In the genomic region with DNA sequence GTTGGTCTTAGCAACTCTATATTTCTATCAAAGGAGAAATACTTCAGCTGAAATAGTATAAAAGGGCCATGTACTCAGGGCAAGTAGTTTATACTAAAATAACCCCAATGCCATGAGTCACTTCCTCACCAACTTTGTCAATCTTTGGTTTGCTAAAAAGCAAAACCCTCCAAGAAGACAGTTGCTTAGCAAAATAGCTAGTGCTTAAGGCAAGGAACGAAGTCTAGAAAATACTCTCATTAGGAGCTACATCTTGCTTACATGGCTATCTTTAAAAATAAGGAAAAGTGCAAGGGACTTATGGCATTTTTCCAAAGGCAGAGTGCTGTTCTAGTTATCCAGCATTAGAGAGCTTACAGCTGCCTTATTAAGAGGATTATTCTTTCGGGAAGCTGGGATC, we compare ENCODE assay signal across 10 cellular contexts. TPM values are rescaled to one million over a fixed set of nuclear protein-coding genes. Genes with fewer than 3 reads are reported as not detected.
A peak's percentile ranks its signal among the peaks of the same experiment; 100 is the strongest.
DNase-seq lines count a peak whose midpoint lies in the region; ATAC-seq, FAIRE-seq and TF ChIP-seq lines count a peak whose summit lies in the region.
"Had no signal": no experiment of that assay in that cellular context is flagged by ENCODE, and none has a peak within 500 bp of the region (broad histone marks: within the 10 kb centered on the region; RNA-seq: fewer than 3 reads in every experiment).

No MANE protein-coding gene starts in this region.

- H4K20me1 ChIP-seq in PC-9 (ENCODE audit: insufficient read depth) (no peaks in the 10 kb centered on the region), fibroblast of lung (ENCODE audit: control insufficient read depth, extremely low read depth, insufficient read depth, low read length) (no peaks in the 10 kb centered on the region)

- H3K4me3 ChIP-seq in PC-9 (no peak overlapping the region), fibroblast of lung (replicated peaks in 1 of 4; ENCODE audit: control extremely low read depth in 1 of 4, insufficient read depth in 1 of 4, low read depth in 3 of 4, low read length in 4 of 4) (no peak overlapping the region)

- H3K27me3 ChIP-seq in PC-9 (ENCODE audit: insufficient read depth, low read depth), result no peaks in the 10 kb centered on the region
- H3K27me3 ChIP-seq in fibroblast of lung (ENCODE audit: control insufficient read depth, insufficient read depth, low read length), result no peaks in the 10 kb centered on the region

- H3K27ac ChIP-seq in PC-9 (no peak overlapping the region), fibroblast of lung (ENCODE audit: insufficient read depth, low read length) (peak overlapping the region; percentile 5)

- TF ChIP-seq CTCF in PC-9 (conservative IDR thresholded peaks at IDR 0.05) (no peak), fibroblast of lung (conservative IDR thresholded peaks at IDR 0.05 in 1 of 2, IDR thresholded peaks at IDR 0.05 in 1 of 2; ENCODE audit: low read depth in 1 of 2, low read length in 2 of 2) (no peak)

- ATAC-seq in sciatic nerve (peak; percentile 32), GM19452 (IDR thresholded peaks at IDR 0.05; ENCODE audit: unreplicated experiment) (no peak), GM19035 (IDR thresholded peaks at IDR 0.05; ENCODE audit: unreplicated experiment) (no peak)
- ATAC-seq: activated CD8-positive, alpha-beta T cell treated with anti-CD3 and anti-CD28 coated beads for 36 hours had no signal

- H3K79me2 ChIP-seq in PC-9 (ENCODE audit: low read depth) (no peaks in the 10 kb centered on the region), fibroblast of lung (ENCODE audit: control insufficient read depth, insufficient read depth, low read length) (no peaks in the 10 kb centered on the region)

- H3F3A ChIP-seq in PC-9 (ENCODE audit: insufficient read depth, low read depth), result no peaks in the 10 kb centered on the region

- DNase-seq in GM12892 (ENCODE audit: insufficient read length), result no peak
- DNase-seq in PC-9, result no peak
- DNase-seq in fibroblast of lung (ENCODE audit: low read depth in 2 of 2), result peak; percentile 89 to 94
- no peak for DNase-seq in sciatic nerve (ENCODE audit: low spot score)
- DNase-seq in NCI-H1105 treated with DMSO at 0.1 percent for 48 hours (lab: John Stamatoyannopoulos, UW), result no peak
- DNase-seq in activated CD8-positive, alpha-beta memory T cell treated with anti-CD3 and anti-CD28 coated beads, Interleukin-2, amount 50 U/mL, for 4 hours, result no peak
- DNase-seq: activated CD8-positive, alpha-beta T cell treated with anti-CD3 and anti-CD28 coated beads for 36 hours; NCI-H774 had no signal

- no peak for TF ChIP-seq POLR2A in GM12892 (IDR thresholded peaks at IDR 0.05; ENCODE audit: low read depth, low read length)

- CTCF ChIA-PET in PC-9 (lab: Charles Lee), result interaction anchor here (0.6 to 0.7 kb wide), 2 partner anchors 16 to 436 kb away, joined by 3 to 10 read pairs; no protein-coding TSS in a partner anchor

- H3K4me2 ChIP-seq in PC-9 (peak overlapping the region; percentile 0; the same call in 1 of the 2 replicates), fibroblast of lung (ENCODE audit: extremely low read depth, insufficient read depth, low read length) (peak overlapping the region; percentile 56)

- H3K9me2 ChIP-seq in PC-9 (ENCODE audit: insufficient read depth), result no peaks in the 10 kb centered on the region

- H2AFZ ChIP-seq in PC-9 (no peak overlapping the region), fibroblast of lung (ENCODE audit: low read length) (no peak overlapping the region)

- intact Hi-C loops in PC-9 (cut with micrococcal nuclease; ENCODE audit: unreplicated experiment), result no loop called here
- intact Hi-C loops in sciatic nerve (cut with DNase I), result no loop called here

- FAIRE-seq in GM12892 (lab: Jason Lieb, UNC), result peak; percentile 73

- no TSS peak for BruUV-seq in PC-9 (replicated peaks; lab: Mats Ljungman, UMichigan)

- H3K36me3 ChIP-seq in PC-9 (ENCODE audit: low read depth), result no peaks in the 10 kb centered on the region
- no peaks in the 10 kb centered on the region for H3K36me3 ChIP-seq in fibroblast of lung (ENCODE audit: control insufficient read depth, insufficient read depth, low read length)

- H3K4me1 ChIP-seq in PC-9 (replicated peaks; ENCODE audit: insufficient read depth), result peaks cover 7% of the 10 kb centered on the region; the same call in 1 of the 2 replicates
- peaks cover 10% of the 10 kb centered on the region for H3K4me1 ChIP-seq in fibroblast of lung (ENCODE audit: control insufficient read depth, extremely low read depth, insufficient read depth, low read length)

- no peak overlapping the region for H3K9ac ChIP-seq in fibroblast of lung (ENCODE audit: insufficient read depth, low read length)

- POLR2A ChIA-PET in PC-9 (lab: Charles Lee; ENCODE audit: unreplicated experiment), result interaction anchor here (0.5 to 0.9 kb wide), 4 partner anchors 12 to 231 kb away, joined by 6 to 14 read pairs (median 7); no protein-coding TSS in a partner anchor

- H3K9me3 ChIP-seq in PC-9 (ENCODE audit: insufficient read depth, low read depth) (peaks cover 6% of the 10 kb centered on the region; the same call in 1 of the 2 replicates), fibroblast of lung (ENCODE audit: control insufficient read depth, insufficient read depth, low read depth, low read length) (no peaks in the 10 kb centered on the region)

RNA-seq across cellular contexts. Expression of a gene that starts 28.4 kb away (rescaled TPM):
- polyA plus RNA-seq in GM12892 (2012; ENCODE audit: missing spikeins), result 125 TPM
- total RNA-seq in PC-9 (2021) (20.9 and 26.2 TPM in 2 replicates), fibroblast of lung (4.6 and 20.5 TPM in 2 replicates), sciatic nerve (18.9 TPM)
- 21.6 and 24.2 TPM in 2 replicates for polyA plus RNA-seq in fibroblast of lung
- polyA plus RNA-seq in fibroblast of lung (2012), result 13.8 and 16.8 TPM in 2 replicates
- polyA minus RNA-seq in fibroblast of lung (ENCODE audit: low replicate concordance), result 5.4 and 8.2 TPM in 2 replicates
- total RNA-seq: activated CD8-positive, alpha-beta T cell treated with anti-CD3 and anti-CD28 coated beads for 36 hours had no signal

Comparison
In these comparisons a context has a peak if more than half of its experiments do, and no peak if none do; other contexts are left out.
1. DNase-seq: peak in fibroblast of lung (2 of 2); none in GM12892 (single experiment), PC-9 (0 of 2), sciatic nerve (single experiment), NCI-H1105 treated with DMSO at 0.1 percent for 48 hours (single experiment) and activated CD8-positive, alpha-beta memory T cell treated with anti-CD3 and anti-CD28 coated beads, Interleukin-2, amount 50 U/mL, for 4 hours (single experiment).